24 cellular contexts compared by ENCODE assay signal in genomic region chr12:132740652-132741051, GRCh38.
"Had no signal": no experiment of that assay in that cellular context is flagged by ENCODE, and none has a peak within 500 bp of the region (broad histone marks: within the 10 kb centered on the region; RNA-seq: fewer than 3 reads in every experiment).

No MANE protein-coding gene starts in this region.

- H3K27ac Mint-ChIP-seq: activated B cell treated with CpG ODN at 0.5 μM for 24 hours; activated CD8-positive, alpha-beta T cell treated with anti-CD3 and anti-CD28 coated beads for 36 hours; activated naive CD8-positive, alpha-beta T cell treated with anti-CD3 and anti-CD28 coated beads, Interleukin-2, amount 10 ng/mL, durations not matched to agents 7 days and 5 days; activated T-helper 17 cell treated with anti-CD3 and anti-CD28 coated beads, Interleukin-2, amount 50 U/mL, for 72 hours; brain; mesothelial cell of epicardium; natural killer cell treated with Interleukin-12 subunit alpha and Interleukin-12 subunit beta and Interleukin-15 and Interleukin-18, amount 100 ng/mL, for 72 hours; T-cell had no signal

- H3K27ac ChIP-seq: skin epidermis, thoracic aorta, upper lobe of left lung had no signal

- DNase-seq: activated B cell treated with CpG ODN at 0.5 μM for 24 hours; activated CD4-positive, alpha-beta T cell treated with anti-CD3 and anti-CD28 coated beads for 4 hours; activated CD8-positive, alpha-beta T cell treated with anti-CD3 and anti-CD28 coated beads for 36 hours; activated naive CD4-positive, alpha-beta T cell; activated naive CD8-positive, alpha-beta T cell treated with anti-CD3 and anti-CD28 coated beads, Interleukin-2, amount 10 ng/mL, durations not matched to agents 7 days and 5 days; activated T-cell treated with anti-CD3 and anti-CD28 coated beads, Interleukin-2, amount 50 U/mL, for 1 hour; cortex of kidney; occipital lobe; SK-N-SH; stimulated activated CD4-positive, alpha-beta T cell treated with anti-CD3 and anti-CD28 coated beads, Interleukin-15, amount 100 ng/mL, for 24 hours; stimulated activated CD4-positive, alpha-beta T cell treated with anti-CD3 and anti-CD28 coated beads, Interleukin-2, amount 100 ng/mL, for 48 hours; T-cell; T-helper 9 cell; upper lobe of left lung had no signal

- H3K27me3 ChIP-seq: upper lobe of left lung had no signal

- H3K4me3 ChIP-seq: lung, skin epidermis, thoracic aorta, upper lobe of left lung had no signal

- H3K4me1 Mint-ChIP-seq: brain, mesothelial cell of epicardium had no signal

- H3K4me1 ChIP-seq: upper lobe of left lung had no signal

- ATAC-seq: activated CD8-positive, alpha-beta T cell treated with anti-CD3 and anti-CD28 coated beads for 36 hours; activated T-helper 17 cell treated with anti-CD3 and anti-CD28 coated beads, Interleukin-2, amount 50 U/mL, for 72 hours; esophagus mucosa; natural killer cell treated with Interleukin-12 subunit alpha and Interleukin-12 subunit beta and Interleukin-15 and Interleukin-18, amount 100 ng/mL, for 72 hours; stimulated activated memory B cell treated with anti-CD40 and anti-IgM and Interleukin-4, amounts not matched to agents 10 μg/mL and 1 μg/mL and 100 μg/mL, for 72 hours; T-cell had no signal

- H3K9ac ChIP-seq: SK-N-SH had no signal

- H3K4me3 Mint-ChIP-seq: activated B cell treated with CpG ODN at 0.5 μM for 24 hours; activated CD8-positive, alpha-beta T cell treated with anti-CD3 and anti-CD28 coated beads for 36 hours; activated naive CD8-positive, alpha-beta T cell treated with anti-CD3 and anti-CD28 coated beads, Interleukin-2, amount 10 ng/mL, durations not matched to agents 7 days and 5 days; activated T-helper 17 cell treated with anti-CD3 and anti-CD28 coated beads, Interleukin-2, amount 50 U/mL, for 72 hours; brain; mesothelial cell of epicardium; natural killer cell treated with Interleukin-12 subunit alpha and Interleukin-12 subunit beta and Interleukin-15 and Interleukin-18, amount 100 ng/mL, for 72 hours; stimulated activated memory B cell treated with anti-CD40 and anti-IgM and Interleukin-4, amounts not matched to agents 10 μg/mL and 1 μg/mL and 100 μg/mL, for 72 hours; T-cell had no signal

- H3K9me3 Mint-ChIP-seq: activated B cell treated with CpG ODN at 0.5 μM for 24 hours; activated CD8-positive, alpha-beta T cell treated with anti-CD3 and anti-CD28 coated beads for 36 hours; activated naive CD8-positive, alpha-beta T cell treated with anti-CD3 and anti-CD28 coated beads, Interleukin-2, amount 10 ng/mL, durations not matched to agents 7 days and 5 days; activated T-helper 17 cell treated with anti-CD3 and anti-CD28 coated beads, Interleukin-2, amount 50 U/mL, for 72 hours; brain; T-cell had no signal

- H3K27me3 Mint-ChIP-seq: activated B cell treated with CpG ODN at 0.5 μM for 24 hours; activated CD8-positive, alpha-beta T cell treated with anti-CD3 and anti-CD28 coated beads for 36 hours; activated naive CD8-positive, alpha-beta T cell treated with anti-CD3 and anti-CD28 coated beads, Interleukin-2, amount 10 ng/mL, durations not matched to agents 7 days and 5 days; activated T-helper 17 cell treated with anti-CD3 and anti-CD28 coated beads, Interleukin-2, amount 50 U/mL, for 72 hours; brain; natural killer cell treated with Interleukin-12 subunit alpha and Interleukin-12 subunit beta and Interleukin-15 and Interleukin-18, amount 100 ng/mL, for 72 hours; progenitor cell of endocrine pancreas; stimulated activated memory B cell treated with anti-CD40 and anti-IgM and Interleukin-4, amounts not matched to agents 10 μg/mL and 1 μg/mL and 100 μg/mL, for 72 hours; T-cell had no signal

- H3K4me2 ChIP-seq: SK-N-SH had no signal

- H3K9me3 ChIP-seq: SK-N-SH, thoracic aorta, upper lobe of left lung had no signal
